In genomic region chr15:90594297-90594696, GRCh38 we compare ENCODE assay signal across 1 cellular context.
TF ChIP-seq lines count a peak whose summit lies in the region.

No MANE protein-coding gene starts in this region.

TF ChIP-seq in GM12878, 131 proteins besides CTCF, POLR2A, EP300 and RAD21 (continued from another document):
- no peak for TF ChIP-seq ELK1 (IDR thresholded peaks at IDR 0.05; ENCODE audit: low read depth, low read length)
- TF ChIP-seq ZNF687 (IDR thresholded peaks at IDR 0.05): 0 out of 2 replicates have a peak, but pooled peaks have one; percentile 30
- 0 out of 2 replicates have a peak, but pooled peaks have one; percentile 9 for TF ChIP-seq MTA2 (IDR thresholded peaks at IDR 0.05; ENCODE audit: low read depth)
- no peak for TF ChIP-seq SREBF1 (IDR thresholded peaks at IDR 0.05; ENCODE audit: low read length)
- 0 out of 2 replicates have a peak, but pooled peaks have one; percentile 16 for TF ChIP-seq RUNX3 (IDR thresholded peaks at IDR 0.05; ENCODE audit: low read length)
- TF ChIP-seq MEF2A (IDR thresholded peaks at IDR 0.05; ENCODE audit: insufficient read depth, low read depth, low read length): no peak
- TF ChIP-seq EGR1 (IDR thresholded peaks at IDR 0.05; ENCODE audit: borderline replicate concordance in 1 of 2, low read depth in 2 of 2, low read length in 2 of 2): 0 out of 3 replicates have a peak, but pooled peaks of 1 of the 2 experiments have one; percentile 3
- TF ChIP-seq DPF2 (IDR thresholded peaks at IDR 0.05): 0 out of 2 replicates have a peak, but pooled peaks have one; percentile 28
- 0 out of 2 replicates have a peak, but pooled peaks have one; percentile 55 for TF ChIP-seq MTA3 (IDR thresholded peaks at IDR 0.05; ENCODE audit: borderline replicate concordance, low read length)
- TF ChIP-seq LARP7 (IDR thresholded peaks at IDR 0.05): no peak
- peak; percentile 30 for TF ChIP-seq BCL3 (IDR thresholded peaks at IDR 0.05; ENCODE audit: borderline replicate concordance, insufficient read depth, low read depth, low read length, poor library complexity, severe bottlenecking)
- no peak for TF ChIP-seq BMI1 (IDR thresholded peaks at IDR 0.05; ENCODE audit: borderline replicate concordance)
- TF ChIP-seq ZNF217 (IDR thresholded peaks at IDR 0.05): no peak
- no peak for TF ChIP-seq TARDBP (IDR thresholded peaks at IDR 0.05; ENCODE audit: borderline replicate concordance)
- TF ChIP-seq NBN (IDR thresholded peaks at IDR 0.05): peak; percentile 21; the same call in 1 of the 2 replicates
- no peak for TF ChIP-seq CHD4 (IDR thresholded peaks at IDR 0.05)
- no peak for TF ChIP-seq ZBTB40 (IDR thresholded peaks at IDR 0.05; ENCODE audit: borderline replicate concordance)
- 0 out of 2 replicates have a peak, but pooled peaks have one; percentile 26 for TF ChIP-seq CHD2 (IDR thresholded peaks at IDR 0.05; ENCODE audit: borderline replicate concordance, low read depth, low read length)
- no peak for TF ChIP-seq IRF5 (IDR thresholded peaks at IDR 0.05; ENCODE audit: borderline replicate concordance)
- TF ChIP-seq BACH1 (IDR thresholded peaks at IDR 0.05; ENCODE audit: borderline replicate concordance): no peak
- TF ChIP-seq TCF3 (IDR thresholded peaks at IDR 0.05; ENCODE audit: borderline replicate concordance, insufficient read depth, low read depth, low read length): 0 out of 2 replicates have a peak, but pooled peaks have one; percentile 14
- peak; percentile 47 to 52 for TF ChIP-seq IKZF2 (IDR thresholded peaks at IDR 0.05)
- no peak for TF ChIP-seq POLR2AphosphoS5 (IDR thresholded peaks at IDR 0.05; ENCODE audit: low read length)
- no peak for TF ChIP-seq IRF3 (IDR thresholded peaks at IDR 0.05)
- TF ChIP-seq SMAD5 (IDR thresholded peaks at IDR 0.05; ENCODE audit: low read depth): no peak
- no peak for TF ChIP-seq RAD51 (IDR thresholded peaks at IDR 0.05)
- no peak for TF ChIP-seq ZNF207 (IDR thresholded peaks at IDR 0.05; ENCODE audit: borderline replicate concordance)
